9 cellular contexts compared by ENCODE assay signal in genomic region chr9:101737705-101738565, GRCh38. TPM values are rescaled to one million over a fixed set of nuclear protein-coding genes. Genes with fewer than 3 reads are reported as not detected.
A peak's percentile ranks its signal among the peaks of the same experiment; 100 is the strongest.
DNase-seq lines count a peak whose midpoint lies in the region; ATAC-seq and TF ChIP-seq lines count a peak whose summit lies in the region.
"Had no signal": no experiment of that assay in that cellular context is flagged by ENCODE, and none has a peak within 500 bp of the region (broad histone marks: within the 10 kb centered on the region; RNA-seq: fewer than 3 reads in every experiment).

No MANE protein-coding gene starts in this region.

- peaks cover 54% of the 10 kb centered on the region for H3K27me3 Mint-ChIP-seq in activated T-cell treated with anti-CD3 and anti-CD28 coated beads, Interleukin-2, amount 50 U/mL, for 24 hours
- H3K27me3 Mint-ChIP-seq in activated naive CD8-positive, alpha-beta T cell treated with anti-CD3 and anti-CD28 coated beads, Interleukin-2, amount 50 U/mL, for 24 hours, result peaks cover 51% of the 10 kb centered on the region
- peaks cover 3% of the 10 kb centered on the region for H3K27me3 Mint-ChIP-seq in HFFc6 (ENCODE audit: insufficient read depth)

- no peaks in the 10 kb centered on the region for H3K9me3 ChIP-seq in transverse colon

- in situ Hi-C loops in transverse colon (cut with MboI; ENCODE audit: low pct_ligation_motif_present in 1 of 4, low pct_unique_long_range_greater_than_20kb in 1 of 4, low sequenced_read_pairs in 3 of 4), result no loop called here

- no peaks in the 10 kb centered on the region for H3K36me3 Mint-ChIP-seq in activated T-cell treated with anti-CD3 and anti-CD28 coated beads, Interleukin-2, amount 50 U/mL, for 24 hours (ENCODE audit: low read depth)
- no peaks in the 10 kb centered on the region for H3K36me3 Mint-ChIP-seq in activated naive CD8-positive, alpha-beta T cell treated with anti-CD3 and anti-CD28 coated beads, Interleukin-2, amount 50 U/mL, for 24 hours (ENCODE audit: low read depth)
- peaks cover 4% of the 10 kb centered on the region; the same call in 1 of the 2 replicates for H3K36me3 Mint-ChIP-seq in HFFc6 (ENCODE audit: low read depth)

- TF ChIP-seq POLR2A in lower leg skin (IDR thresholded peaks at IDR 0.05) (no peak), transverse colon (IDR thresholded peaks at IDR 0.05) (no peak)

- no peak for TF ChIP-seq EP300 in transverse colon (IDR thresholded peaks at IDR 0.05; ENCODE audit: low read depth)

- 1% methylated on average over 33 to 55 of the region's 78 CpGs for WGBS in lower leg skin, 2 donors
- 14% methylated on average over 47 of the region's 78 CpGs; no CpG with 5 or more reads in 1 of the 2 donors for WGBS in transverse colon (ENCODE audit: low coverage in 1 of 2), 2 donors

- no peak for DNase-seq in activated T-cell treated with anti-CD3 and anti-CD28 coated beads, Interleukin-2, amount 50 U/mL, for 24 hours
- no peak for DNase-seq in activated T-cell treated with anti-CD3 and anti-CD28 coated beads, Interleukin-2, amount 50 U/mL, for 1 hour
- DNase-seq in activated naive CD8-positive, alpha-beta T cell treated with anti-CD3 and anti-CD28 coated beads, Interleukin-2, amount 50 U/mL, for 24 hours, result no peak
- DNase-seq in lower leg skin (ENCODE audit: low spot score in 2 of 2), result no peak
- DNase-seq in transverse colon, result no peak
- DNase-seq in HFFc6, result no peak

- H3K4me1 Mint-ChIP-seq in activated T-cell treated with anti-CD3 and anti-CD28 coated beads, Interleukin-2, amount 50 U/mL, for 24 hours (ENCODE audit: low read depth), result peaks cover 3% of the 10 kb centered on the region
- H3K4me1 Mint-ChIP-seq in activated naive CD8-positive, alpha-beta T cell treated with anti-CD3 and anti-CD28 coated beads, Interleukin-2, amount 50 U/mL, for 24 hours, result peaks cover 3% of the 10 kb centered on the region
- no peaks in the 10 kb centered on the region for H3K4me1 Mint-ChIP-seq in HFFc6 (ENCODE audit: low read depth)

- H3K27ac ChIP-seq in transverse colon, result no peak overlapping the region

- H3K27ac Mint-ChIP-seq in activated T-cell treated with anti-CD3 and anti-CD28 coated beads, Interleukin-2, amount 50 U/mL, for 24 hours, result no peak overlapping the region
- no peak overlapping the region for H3K27ac Mint-ChIP-seq in activated naive CD8-positive, alpha-beta T cell treated with anti-CD3 and anti-CD28 coated beads, Interleukin-2, amount 50 U/mL, for 24 hours
- no peak overlapping the region for H3K27ac Mint-ChIP-seq in HFFc6

- H3K4me3 ChIP-seq in lower leg skin (ENCODE audit: low read depth, poor library complexity, severe bottlenecking) (peak overlapping the region; percentile 4), transverse colon (peak overlapping the region; percentile 16 to 51 (median 29))
- H3K4me3 ChIP-seq: K562 had no signal

- TF ChIP-seq CTCF in lower leg skin (IDR thresholded peaks at IDR 0.05) (no peak), transverse colon (IDR thresholded peaks at IDR 0.05) (peak in 3 of 5 experiments; percentile 11 to 41 (median 28)), HFFc6 (IDR thresholded peaks at IDR 0.05) (no peak)

- intact Hi-C loops in lower leg skin (cut with DNase I; ENCODE audit: low total_unique reads) (no loop called here), transverse colon (cut with DNase I; ENCODE audit: low total_unique reads) (no loop called here)

- peaks cover 95% of the 10 kb centered on the region for H3K27me3 ChIP-seq in transverse colon

- H3K4me1 ChIP-seq in transverse colon, result peaks cover 7 to 19% (median 14%) of the 10 kb centered on the region in 4 donors

- no peaks in the 10 kb centered on the region for H3K9me3 Mint-ChIP-seq in activated T-cell treated with anti-CD3 and anti-CD28 coated beads, Interleukin-2, amount 50 U/mL, for 24 hours
- H3K9me3 Mint-ChIP-seq in activated naive CD8-positive, alpha-beta T cell treated with anti-CD3 and anti-CD28 coated beads, Interleukin-2, amount 50 U/mL, for 24 hours, result no peaks in the 10 kb centered on the region
- H3K9me3 Mint-ChIP-seq in HFFc6, result peaks cover 21% of the 10 kb centered on the region

- ATAC-seq in activated naive CD8-positive, alpha-beta T cell treated with anti-CD3 and anti-CD28 coated beads, Interleukin-2, amount 50 U/mL, for 24 hours, result peak; percentile 45
- no peak for ATAC-seq in GM21526 (IDR thresholded peaks at IDR 0.05; ENCODE audit: low FRiP score, unreplicated experiment)
- no peak for ATAC-seq in HG03521 (IDR thresholded peaks at IDR 0.05; ENCODE audit: unreplicated experiment)

- H3K36me3 ChIP-seq in transverse colon, result no peaks in the 10 kb centered on the region

- H3K4me3 Mint-ChIP-seq in activated T-cell treated with anti-CD3 and anti-CD28 coated beads, Interleukin-2, amount 50 U/mL, for 24 hours, result peak overlapping the region; percentile 35
- peak overlapping the region; percentile 61 for H3K4me3 Mint-ChIP-seq in activated naive CD8-positive, alpha-beta T cell treated with anti-CD3 and anti-CD28 coated beads, Interleukin-2, amount 50 U/mL, for 24 hours
- no peak overlapping the region for H3K4me3 Mint-ChIP-seq in HFFc6

RNA-seq across cellular contexts. Expression of gene GRIN3A, which starts 0.5 kb away (rescaled TPM):
- not detected for total RNA-seq in lower leg skin
- total RNA-seq in transverse colon, result under 1 TPM in 3 of 4 donors, not detected in 1; 0.27 to 0.48 (median 0.37) TPM
- not detected for total RNA-seq in HFFc6 (2021; fragmentation: NEBNext Ultra II Directional; extraction: Animal tissue kit (Norgen Biotek cat#: 25700))
- total RNA-seq: K562 had no signal

Comparison
In these comparisons a context has a peak if more than half of its experiments do, and no peak if none do; other contexts are left out.
1. CTCF ChIP-seq: peak in transverse colon (3 of 5); none in lower leg skin (0 of 3) and HFFc6 (single experiment).